ENCODE assay signal across 8 cellular contexts in the genomic region with DNA sequence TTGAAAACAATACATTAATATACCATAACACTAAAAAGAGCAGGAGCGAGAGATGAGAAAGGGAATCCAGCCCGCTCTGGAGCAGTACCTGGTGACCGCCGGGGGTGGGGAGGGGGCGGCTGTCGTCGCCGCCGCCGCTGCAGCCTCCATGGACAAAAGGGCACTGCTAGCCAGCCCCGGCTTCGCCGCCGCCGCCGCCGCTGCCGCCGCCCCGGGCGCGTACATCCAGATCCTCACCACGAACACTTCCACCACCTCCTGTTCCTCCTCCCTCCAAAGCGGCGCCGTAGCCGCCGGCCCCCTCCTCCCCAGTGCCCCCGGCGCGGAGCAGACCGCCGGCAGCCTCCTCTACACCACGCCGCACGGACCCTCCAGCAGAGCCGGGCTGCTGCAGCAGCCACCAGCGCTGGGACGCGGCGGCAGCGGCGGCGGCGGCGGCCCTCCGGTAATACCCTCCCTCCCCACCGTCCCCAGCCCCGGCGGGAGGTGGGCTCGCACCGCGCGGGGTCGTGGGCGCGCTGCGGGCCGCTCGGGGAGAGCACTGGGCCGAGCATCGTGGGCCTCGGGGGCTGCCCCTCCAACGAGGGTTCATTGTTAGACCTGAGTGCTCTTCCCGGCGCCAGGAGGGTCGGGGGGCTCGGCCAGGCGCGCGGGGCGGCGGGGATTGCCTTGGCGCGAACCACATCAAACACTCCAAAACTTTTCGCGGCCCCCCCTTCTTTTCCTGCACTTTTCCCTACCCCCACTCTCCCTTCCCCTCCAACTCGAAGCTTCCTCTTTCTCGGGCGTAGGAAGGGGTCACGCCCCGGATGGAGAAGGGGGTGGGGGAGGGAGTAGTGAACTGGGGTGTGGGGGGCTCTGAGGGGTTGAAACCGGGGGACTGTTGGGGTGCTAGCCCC. TPM values are rescaled to one million over a fixed set of nuclear protein-coding genes. Genes with fewer than 3 reads are reported as not detected.
DNase-seq lines count a peak whose midpoint lies in the region; ATAC-seq and TF ChIP-seq lines count a peak whose summit lies in the region.

No MANE protein-coding gene starts in this region.

- H3K4me1 ChIP-seq in iPS-15b (ENCODE audit: control insufficient read depth, insufficient read depth, low read length) (no peaks in the 10 kb centered on the region), skeletal muscle satellite cell (ENCODE audit: control insufficient read depth, insufficient read depth, low read length) (no peaks in the 10 kb centered on the region)

- H3K27me3 ChIP-seq in iPS-15b (ENCODE audit: control insufficient read depth, insufficient read depth, low read length) (no peaks in the 10 kb centered on the region), skeletal muscle satellite cell (ENCODE audit: control insufficient read depth, insufficient read depth, low read length) (no peaks in the 10 kb centered on the region)

- H3K9ac ChIP-seq in iPS-15b (ENCODE audit: low read depth, low read length) (peak overlapping the region; percentile 90), skeletal muscle satellite cell (ENCODE audit: low read depth, low read length) (peak overlapping the region; percentile 92)

- DNase-seq in EL (peak; percentile 56), LHCN-M2 (ENCODE audit: low read depth) (peak; percentile 65), T-helper 1 cell (peak in 4 of 5 donors; percentile 25 to 80 (median 34)), astrocyte of the cerebellum (ENCODE audit: low read depth) (no peak)

- H3K4me2 ChIP-seq in skeletal muscle satellite cell (ENCODE audit: low read length): peak overlapping the region; percentile 80

- in situ Hi-C loops in astrocyte of the cerebellum (cut with HindIII; ENCODE audit: low sequenced_read_pairs): no loop called here

- no peak for TF ChIP-seq CTCF in astrocyte of the cerebellum (IDR thresholded peaks at IDR 0.05; ENCODE audit: low read depth, low read length, missing control alignments)

- no peaks in the 10 kb centered on the region for H3K36me3 ChIP-seq in iPS-15b (ENCODE audit: control insufficient read depth, insufficient read depth, low read length)
- H3K36me3 ChIP-seq in skeletal muscle satellite cell (ENCODE audit: insufficient read depth, low read length): peaks cover 15% of the 10 kb centered on the region

- H3K9me3 ChIP-seq in iPS-15b (ENCODE audit: control insufficient read depth, insufficient read depth, low read length) (no peaks in the 10 kb centered on the region), skeletal muscle satellite cell (replicated peaks; ENCODE audit: low read length) (no peaks in the 10 kb centered on the region)

- ATAC-seq in HG03354 (IDR thresholded peaks at IDR 0.05; ENCODE audit: poor library complexity, severe bottlenecking, unreplicated experiment) (no peak), HG02973 (IDR thresholded peaks at IDR 0.05; ENCODE audit: unreplicated experiment) (no peak)

- H3K4me3 ChIP-seq in astrocyte of the cerebellum (ENCODE audit: low read depth, low read length) (peak overlapping the region; percentile 74), iPS-15b (ENCODE audit: low read depth, low read length) (peak overlapping the region; percentile 67), skeletal muscle satellite cell (ENCODE audit: low read length) (peak overlapping the region; percentile 74)

RNA-seq across cellular contexts. Expression of a gene that starts 0.8 kb away (rescaled TPM):
- 7.1 and 7.6 TPM in 2 replicates for total RNA-seq in LHCN-M2 (2014; rRNA removed)
- polyA plus RNA-seq in LHCN-M2 (2012): 5.8 TPM
- 5.5 and 5.8 TPM in 2 replicates for total RNA-seq in skeletal muscle satellite cell (2012; rRNA removed)
